ENCODE assay signal across 2 cellular contexts in genomic region chr5:150520747-150521521, GRCh38.
TF ChIP-seq lines count a peak whose summit lies in the region.

No MANE protein-coding gene starts in this region.

TF ChIP-seq in GM23338, 12 proteins besides CTCF, POLR2A, EP300 and RAD21:
- TF ChIP-seq STAT1 (IDR thresholded peaks at IDR 0.05; ENCODE audit: unreplicated experiment) (no peak), NANOG (IDR thresholded peaks at IDR 0.05; ENCODE audit: borderline replicate concordance) (no peak), POLR2AphosphoS5 (IDR thresholded peaks at IDR 0.05; ENCODE audit: low read depth) (no peak), CREB1 (CRISPR knock-in tag; IDR thresholded peaks at IDR 0.05; ENCODE audit: low read depth) (no peak)
- TF ChIP-seq, protein P1, sequence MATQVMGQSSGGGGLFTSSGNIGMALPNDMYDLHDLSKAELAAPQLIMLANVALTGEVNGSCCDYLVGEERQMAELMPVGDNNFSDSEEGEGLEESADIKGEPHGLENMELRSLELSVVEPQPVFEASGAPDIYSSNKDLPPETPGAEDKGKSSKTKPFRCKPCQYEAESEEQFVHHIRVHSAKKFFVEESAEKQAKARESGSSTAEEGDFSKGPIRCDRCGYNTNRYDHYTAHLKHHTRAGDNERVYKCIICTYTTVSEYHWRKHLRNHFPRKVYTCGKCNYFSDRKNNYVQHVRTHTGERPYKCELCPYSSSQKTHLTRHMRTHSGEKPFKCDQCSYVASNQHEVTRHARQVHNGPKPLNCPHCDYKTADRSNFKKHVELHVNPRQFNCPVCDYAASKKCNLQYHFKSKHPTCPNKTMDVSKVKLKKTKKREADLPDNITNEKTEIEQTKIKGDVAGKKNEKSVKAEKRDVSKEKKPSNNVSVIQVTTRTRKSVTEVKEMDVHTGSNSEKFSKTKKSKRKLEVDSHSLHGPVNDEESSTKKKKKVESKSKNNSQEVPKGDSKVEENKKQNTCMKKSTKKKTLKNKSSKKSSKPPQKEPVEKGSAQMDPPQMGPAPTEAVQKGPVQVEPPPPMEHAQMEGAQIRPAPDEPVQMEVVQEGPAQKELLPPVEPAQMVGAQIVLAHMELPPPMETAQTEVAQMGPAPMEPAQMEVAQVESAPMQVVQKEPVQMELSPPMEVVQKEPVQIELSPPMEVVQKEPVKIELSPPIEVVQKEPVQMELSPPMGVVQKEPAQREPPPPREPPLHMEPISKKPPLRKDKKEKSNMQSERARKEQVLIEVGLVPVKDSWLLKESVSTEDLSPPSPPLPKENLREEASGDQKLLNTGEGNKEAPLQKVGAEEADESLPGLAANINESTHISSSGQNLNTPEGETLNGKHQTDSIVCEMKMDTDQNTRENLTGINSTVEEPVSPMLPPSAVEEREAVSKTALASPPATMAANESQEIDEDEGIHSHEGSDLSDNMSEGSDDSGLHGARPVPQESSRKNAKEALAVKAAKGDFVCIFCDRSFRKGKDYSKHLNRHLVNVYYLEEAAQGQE (IDR thresholded peaks at IDR 0.05; ENCODE audit: unreplicated experiment): no peak
TF ChIP-seq in GM23338: peak in this region for 0.

TF ChIP-seq in K562, 482 proteins besides CTCF, POLR2A, EP300 and RAD21:
- TF ChIP-seq POLR2G (IDR thresholded peaks at IDR 0.05; ENCODE audit: low read depth, low read length) (0 out of 2 replicates have a peak, but pooled peaks have one; percentile 9), ESRRA (IDR thresholded peaks at IDR 0.05; ENCODE audit: borderline replicate concordance, low read depth) (no peak)
